In genomic region chr2:10868465-10869314, GRCh38 we compare ENCODE assay signal across 16 cellular contexts. TPM values are rescaled to one million over a fixed set of nuclear protein-coding genes. Genes with fewer than 3 reads are reported as not detected.
DNase-seq lines count a peak whose midpoint lies in the region; TF ChIP-seq lines count a peak whose summit lies in the region.
"Had no signal": no experiment of that assay in that cellular context is flagged by ENCODE, and none has a peak within 500 bp of the region (broad histone marks: within the 10 kb centered on the region; RNA-seq: fewer than 3 reads in every experiment).

No MANE protein-coding gene starts in this region.

- H3K27me3 ChIP-seq in MG63 (no peaks in the 10 kb centered on the region), muscle layer of duodenum (ENCODE audit: low read depth, low read length) (no peaks in the 10 kb centered on the region)

- H3K36me3 ChIP-seq in MG63 (no peaks in the 10 kb centered on the region), muscle layer of duodenum (ENCODE audit: control insufficient read depth in 1 of 2, insufficient read depth in 2 of 2, low read length in 2 of 2) (no peaks in the 10 kb centered on the region)

- CTCF ChIA-PET in activated CD4-positive, alpha-beta T cell treated with anti-CD3 and anti-CD28 coated beads, Interleukin-2, amount 10 ng/mL, durations not matched to agents 7 days and 5 days (lab: Charles Lee) = interaction anchor here (1.0 kb wide), 1 partner anchor 41 kb away, joined by 3 read pairs; no protein-coding TSS in a partner anchor

- peaks cover 26% of the 10 kb centered on the region for H3K4me1 Mint-ChIP-seq in activated CD4-positive, alpha-beta T cell treated with anti-CD3 and anti-CD28 coated beads, Interleukin-2, amount 10 ng/mL, durations not matched to agents 7 days and 5 days

- DNase-seq in AG10803 (ENCODE audit: low read depth) = peak; percentile 79
- DNase-seq in MG63 = peak; percentile 98
- peak; percentile 26 for DNase-seq in epithelial cell of esophagus (ENCODE audit: low read depth)
- no peak for DNase-seq in effector CD8-positive, alpha-beta T cell (lab: John Stamatoyannopoulos, UW)
- DNase-seq in activated CD8-positive, alpha-beta memory T cell treated with anti-CD3 and anti-CD28 coated beads, Interleukin-2, amount 50 U/mL, for 4 hours = no peak
- DNase-seq in activated CD4-positive, alpha-beta T cell treated with anti-CD3 and anti-CD28 coated beads for 1 hour = no peak
- DNase-seq in activated CD4-positive, alpha-beta T cell treated with anti-CD3 and anti-CD28 coated beads, Interleukin-2, amount 10 ng/mL, durations not matched to agents 7 days and 5 days = no peak
- DNase-seq: activated naive CD8-positive, alpha-beta T cell treated with anti-CD3 and anti-CD28 coated beads, Interleukin-2, amount 50 U/mL, for 24 hours; KBM-7; NCI-H187; NCI-H748 treated with DMSO at 0.1 percent for 48 hours; stimulated activated CD4-positive, alpha-beta T cell treated with anti-CD3 and anti-CD28 coated beads, Interleukin-4, amount 100 ng/mL, for 24 hours; stimulated activated naive CD4-positive, alpha-beta T cell treated with Interleukin-2 at 50 U/mL for 16 hours had no signal

- peaks cover 0 to 5% of the 10 kb centered on the region in 2 donors for H3K4me1 ChIP-seq in muscle layer of duodenum (ENCODE audit: control insufficient read depth in 1 of 2, insufficient read depth in 2 of 2, low read length in 2 of 2)

- TF ChIP-seq CTCF in AG10803 (conservative IDR thresholded peaks at IDR 0.05; ENCODE audit: low read length) (no peak), epithelial cell of esophagus (IDR thresholded peaks at IDR 0.05; ENCODE audit: insufficient read depth, low read depth, low read length, missing control alignments) (no peak)

- H3K36me3 Mint-ChIP-seq in activated CD4-positive, alpha-beta T cell treated with anti-CD3 and anti-CD28 coated beads, Interleukin-2, amount 10 ng/mL, durations not matched to agents 7 days and 5 days (ENCODE audit: low read depth) = no peaks in the 10 kb centered on the region

- H3K4me3 Mint-ChIP-seq in activated CD4-positive, alpha-beta T cell treated with anti-CD3 and anti-CD28 coated beads, Interleukin-2, amount 10 ng/mL, durations not matched to agents 7 days and 5 days = no peak overlapping the region
- H3K4me3 Mint-ChIP-seq: activated naive CD8-positive, alpha-beta T cell treated with anti-CD3 and anti-CD28 coated beads, Interleukin-2, amount 50 U/mL, for 24 hours had no signal

- no peak overlapping the region for H3K27ac Mint-ChIP-seq in activated CD4-positive, alpha-beta T cell treated with anti-CD3 and anti-CD28 coated beads, Interleukin-2, amount 10 ng/mL, durations not matched to agents 7 days and 5 days
- H3K27ac Mint-ChIP-seq: activated naive CD8-positive, alpha-beta T cell treated with anti-CD3 and anti-CD28 coated beads, Interleukin-2, amount 50 U/mL, for 24 hours; progenitor cell of endocrine pancreas had no signal

- H3K27me3 Mint-ChIP-seq in activated CD4-positive, alpha-beta T cell treated with anti-CD3 and anti-CD28 coated beads, Interleukin-2, amount 10 ng/mL, durations not matched to agents 7 days and 5 days = peaks cover 48% of the 10 kb centered on the region

- peak overlapping the region; percentile 82 for H3K27ac ChIP-seq in muscle layer of duodenum (ENCODE audit: low read length)
- H3K27ac ChIP-seq: C4-2B had no signal

- H3K9me3 ChIP-seq in MG63 (peaks cover 13% of the 10 kb centered on the region), muscle layer of duodenum (ENCODE audit: control insufficient read depth in 1 of 2, low read length in 2 of 2) (no peaks in the 10 kb centered on the region)

- POLR2A ChIA-PET in activated CD4-positive, alpha-beta T cell treated with anti-CD3 and anti-CD28 coated beads, Interleukin-2, amount 10 ng/mL, durations not matched to agents 7 days and 5 days (lab: Charles Lee) = no interaction called here

- peaks cover 5% of the 10 kb centered on the region for H3K9me3 Mint-ChIP-seq in activated CD4-positive, alpha-beta T cell treated with anti-CD3 and anti-CD28 coated beads, Interleukin-2, amount 10 ng/mL, durations not matched to agents 7 days and 5 days

- H3K4me3 ChIP-seq in AG10803 (ENCODE audit: low read length) (no peak overlapping the region), MG63 (no peak overlapping the region), epithelial cell of esophagus (ENCODE audit: low read length) (no peak overlapping the region), muscle layer of duodenum (ENCODE audit: low read depth in 1 of 2, low read length in 2 of 2) (no peak overlapping the region)

RNA-seq across cellular contexts. Expression of gene KCNF1, which starts 43.0 kb away (rescaled TPM):
- 1.3 and 6.8 TPM in 2 replicates for total RNA-seq in MG63 (2014; rRNA removed; shearing (Covaris generic); ENCODE audit: low replicate concordance)
- total RNA-seq in activated CD4-positive, alpha-beta T cell treated with anti-CD3 and anti-CD28 coated beads, Interleukin-2, amount 10 ng/mL, durations not matched to agents 7 days and 5 days = not detected

RNA-seq across cellular contexts. Expression of gene PDIA6, which starts 56.1 kb away (rescaled TPM):
- total RNA-seq in MG63 (2014; rRNA removed; shearing (Covaris generic); ENCODE audit: low replicate concordance) = 548 and 558 TPM in 2 replicates
- 100 to 1,000 TPM; 127 to 136 TPM for total RNA-seq in activated CD4-positive, alpha-beta T cell treated with anti-CD3 and anti-CD28 coated beads, Interleukin-2, amount 10 ng/mL, durations not matched to agents 7 days and 5 days

Comparison
In these comparisons a context has a peak if more than half of its experiments do, and no peak if none do; other contexts are left out.
1. DNase-seq: peak in AG10803 (single experiment), MG63 (single experiment) and epithelial cell of esophagus (single experiment); none in effector CD8-positive, alpha-beta T cell (single experiment), activated CD8-positive, alpha-beta memory T cell treated with anti-CD3 and anti-CD28 coated beads, Interleukin-2, amount 50 U/mL, for 4 hours (single experiment), activated CD4-positive, alpha-beta T cell treated with anti-CD3 and anti-CD28 coated beads for 1 hour (single experiment) and activated CD4-positive, alpha-beta T cell treated with anti-CD3 and anti-CD28 coated beads, Interleukin-2, amount 10 ng/mL, durations not matched to agents 7 days and 5 days (single experiment).